Comparison of ENCODE assay signal across 28 cellular contexts in the genomic region with DNA sequence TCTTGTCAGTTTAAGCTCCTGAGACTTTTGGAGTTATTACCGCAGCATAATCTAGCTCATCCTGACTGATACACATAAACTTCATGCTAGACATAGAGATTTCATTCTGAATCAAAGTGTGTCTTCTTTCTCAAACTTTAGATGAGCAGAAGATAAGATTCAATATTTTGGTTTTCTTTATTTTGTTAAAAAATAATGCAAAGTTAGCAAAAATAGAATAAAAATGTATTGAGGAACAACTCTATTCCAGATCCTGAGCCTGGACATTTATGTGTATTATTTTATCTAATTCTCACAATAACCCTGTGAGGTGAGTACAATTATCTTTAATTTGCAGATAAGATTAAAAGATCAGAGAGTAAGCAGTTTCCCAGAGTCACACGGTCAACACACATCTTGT. TPM values are rescaled to one million over a fixed set of nuclear protein-coding genes. Genes with fewer than 3 reads are reported as not detected.
"Had no signal": no experiment of that assay in that cellular context is flagged by ENCODE, and none has a peak within 500 bp of the region (broad histone marks: within the 10 kb centered on the region; RNA-seq: fewer than 3 reads in every experiment).

No MANE protein-coding gene starts in this region.

- H3K9me3 ChIP-seq: colonic mucosa, esophagus squamous epithelium, gastrocnemius medialis, left lung, lower lobe of right lung had no signal

- H3K27me3 ChIP-seq: colonic mucosa, esophagus squamous epithelium, gastrocnemius medialis, heart right ventricle, left lung had no signal

- H3K27ac ChIP-seq: colonic mucosa, epithelial cell of prostate, esophagus squamous epithelium, gastrocnemius medialis, heart right ventricle, left lung, lower lobe of right lung had no signal

- H3K4me1 ChIP-seq: colonic mucosa, gastrocnemius medialis, heart right ventricle, left lung, lower lobe of right lung had no signal

- H3K9me3 Mint-ChIP-seq: dendritic cell treated with granulocyte-macrophage colony-stimulating factor and Interleukin-4, amounts not matched to agents 40 ng/mL and 50 ng/mL, for 4 days had no signal

- DNase-seq: colonic mucosa; cortex of kidney; effector CD8-positive, alpha-beta T cell; effector memory CD8-positive, alpha-beta T cell; endodermal cell; erythroblast; esophagus squamous epithelium; foreskin fibroblast; foreskin melanocyte; gastrocnemius medialis; glutamatergic neuron; head of caudate nucleus; heart right ventricle; hippocampal formation; left cardiac atrium; left lung; left ventricle myocardium superior; lower lobe of right lung; mesendoderm; midbrain; naive thymus-derived CD4-positive, alpha-beta T cell had no signal

- H3K4me3 Mint-ChIP-seq: dendritic cell treated with granulocyte-macrophage colony-stimulating factor and Interleukin-4, amounts not matched to agents 40 ng/mL and 50 ng/mL, for 4 days; effector memory CD8-positive, alpha-beta T cell; endodermal cell; naive thymus-derived CD4-positive, alpha-beta T cell had no signal

- H3K27ac Mint-ChIP-seq: dendritic cell treated with granulocyte-macrophage colony-stimulating factor and Interleukin-4, amounts not matched to agents 40 ng/mL and 50 ng/mL, for 4 days; effector memory CD8-positive, alpha-beta T cell; endodermal cell; naive thymus-derived CD4-positive, alpha-beta T cell had no signal

- H3K36me3 Mint-ChIP-seq: naive thymus-derived CD4-positive, alpha-beta T cell had no signal

- ATAC-seq: effector memory CD8-positive, alpha-beta T cell; esophagus mucosa; gastrocnemius medialis; heart right ventricle; left cardiac atrium; left lung; left ventricle myocardium superior; lower lobe of right lung; naive thymus-derived CD4-positive, alpha-beta T cell had no signal

- FAIRE-seq: endometrium, islet of Langerhans, keratinocyte had no signal

- H3K4me3 ChIP-seq: colonic mucosa, esophagus squamous epithelium, gastrocnemius medialis, heart right ventricle, left lung, lower lobe of right lung had no signal

- H3K36me3 ChIP-seq: colonic mucosa, esophagus squamous epithelium, gastrocnemius medialis, heart right ventricle, left lung, lower lobe of right lung had no signal

RNA-seq across cellular contexts. Expression of a gene that starts 38.4 kb away (rescaled TPM):
- total RNA-seq: lower leg skin had no signal
- polyA plus RNA-seq: keratinocyte had no signal
